Comparison of ENCODE assay signal across 9 cellular contexts in the genomic region with DNA sequence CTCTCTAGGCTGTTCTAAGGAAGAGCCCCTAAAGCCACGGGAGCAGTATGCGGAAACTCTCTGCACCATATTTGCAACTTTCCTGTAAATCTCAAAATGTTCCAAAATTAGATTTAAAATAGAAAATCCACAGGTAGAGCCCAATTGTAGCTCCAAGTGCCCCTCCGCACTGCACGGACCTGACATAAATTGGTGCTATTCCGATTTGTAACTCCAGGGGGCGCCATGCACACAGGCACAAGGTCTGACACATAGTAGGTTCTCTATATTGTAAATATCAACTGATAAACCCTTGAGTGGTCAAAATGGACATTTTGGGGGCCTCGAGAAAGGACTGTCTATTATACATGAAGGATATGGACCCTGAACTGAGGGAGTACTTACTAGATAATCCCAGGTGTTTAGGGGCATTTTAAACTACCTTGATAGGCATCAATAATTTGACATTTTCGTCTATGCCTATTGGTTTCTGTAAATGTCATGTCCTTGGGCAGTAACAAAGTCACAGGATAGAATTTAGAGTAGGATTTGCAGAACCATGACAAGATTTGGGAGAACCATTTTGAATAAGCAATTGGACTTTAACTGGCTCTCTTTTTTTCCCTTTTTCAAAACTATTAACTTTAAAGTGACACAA. TPM values are rescaled to one million over a fixed set of nuclear protein-coding genes. Genes with fewer than 3 reads are reported as not detected.
DNase-seq lines count a peak whose midpoint lies in the region; ATAC-seq and TF ChIP-seq lines count a peak whose summit lies in the region.
"Had no signal": no experiment of that assay in that cellular context is flagged by ENCODE, and none has a peak within 500 bp of the region (broad histone marks: within the 10 kb centered on the region; RNA-seq: fewer than 3 reads in every experiment).

No MANE protein-coding gene starts in this region.

- H3K9me3 ChIP-seq in CD8-positive, alpha-beta memory T cell (ENCODE audit: low read length), result no peaks in the 10 kb centered on the region
- no peaks in the 10 kb centered on the region for H3K9me3 ChIP-seq in Karpas-422 (ENCODE audit: low read length)
- no peaks in the 10 kb centered on the region for H3K9me3 ChIP-seq in upper lobe of left lung

- DNase-seq in CD8-positive, alpha-beta memory T cell, result peak; percentile 34 to 63 (median 40)
- peak; percentile 74 for DNase-seq in Karpas-422
- peak; percentile 53 for DNase-seq in activated CD4-positive, alpha-beta T cell treated with anti-CD3 and anti-CD28 coated beads, Interleukin-2, amount 50 U/mL, for 1 hour
- peak; percentile 50 for DNase-seq in effector CD8-positive, alpha-beta T cell (lab: John Stamatoyannopoulos, UW)
- peak; percentile 40 for DNase-seq in omental fat pad (ENCODE audit: low spot score)
- peak in 1 of 2 donors; percentile 30 for DNase-seq in upper lobe of left lung
- DNase-seq in NK-92 treated with Interleukin-12 subunit alpha and Interleukin-12 subunit beta, amount 100 ng/mL, for 24 hours (lab: John Stamatoyannopoulos, UW), result no peak

- no peaks in the 10 kb centered on the region for H4K20me1 ChIP-seq in Karpas-422 (ENCODE audit: insufficient read depth, low read depth, low read length)

- H3K27ac ChIP-seq in CD8-positive, alpha-beta memory T cell (ENCODE audit: low read depth, low read length), result no peak overlapping the region
- H3K27ac ChIP-seq in Karpas-422 (ENCODE audit: low read length) (no peak overlapping the region), upper lobe of left lung (no peak overlapping the region)

- TF ChIP-seq POLR2A in upper lobe of left lung (IDR thresholded peaks at IDR 0.05), result no peak

- H3K4me1 Mint-ChIP-seq in CD8-positive, alpha-beta memory T cell, result no peaks in the 10 kb centered on the region

- H3K9me2 ChIP-seq in Karpas-422 (replicated peaks; ENCODE audit: insufficient read depth, low read length), result no peaks in the 10 kb centered on the region

- H3K4me3 ChIP-seq in CD8-positive, alpha-beta memory T cell (ENCODE audit: low read length), result no peak overlapping the region
- H3K4me3 ChIP-seq in Karpas-422 (ENCODE audit: low read length), result no peak overlapping the region
- no peak overlapping the region for H3K4me3 ChIP-seq in upper lobe of left lung

- no peak for ATAC-seq in omental fat pad (ENCODE audit: low FRiP score)
- ATAC-seq in upper lobe of left lung (ENCODE audit: low FRiP score in 2 of 2), result peak in 1 of 2 donors; percentile 64
- ATAC-seq in HG03457 (IDR thresholded peaks at IDR 0.05; ENCODE audit: unreplicated experiment), result no peak

- H3K4me1 ChIP-seq in CD8-positive, alpha-beta memory T cell (ENCODE audit: insufficient read depth, low read length), result no peaks in the 10 kb centered on the region
- no peaks in the 10 kb centered on the region for H3K4me1 ChIP-seq in Karpas-422 (ENCODE audit: low read length)
- no peaks in the 10 kb centered on the region for H3K4me1 ChIP-seq in upper lobe of left lung

- TF ChIP-seq CTCF in omental fat pad (IDR thresholded peaks at IDR 0.05) (peak in 1 of 3 donors; percentile 40), upper lobe of left lung (IDR thresholded peaks at IDR 0.05) (peak; percentile 57 to 67 (median 62))

- H3K9me3 Mint-ChIP-seq in CD8-positive, alpha-beta memory T cell, result no peaks in the 10 kb centered on the region
- H3K9me3 Mint-ChIP-seq: IgD-negative memory B cell had no signal

- 11 to 13% methylated on average over 7 to 8 of the region's 8 CpGs for WGBS in upper lobe of left lung, 2 donors

- H3K27me3 Mint-ChIP-seq in CD8-positive, alpha-beta memory T cell, result peaks cover 23 to 60% of the 10 kb centered on the region in 2 donors

- H3K79me2 ChIP-seq in Karpas-422 (ENCODE audit: low read length), result no peaks in the 10 kb centered on the region

- POLR2A ChIA-PET in CD8-positive, alpha-beta memory T cell (lab: Charles Lee), result no interaction called here

- H3K4me2 ChIP-seq in Karpas-422 (ENCODE audit: low read depth, low read length, poor library complexity, severe bottlenecking), result no peak overlapping the region

- CTCF ChIA-PET in CD8-positive, alpha-beta memory T cell (lab: Charles Lee), result interaction anchor here (0.9 to 4.7 kb wide), 10 partner anchors 9 to 1205 kb away, joined by 3 to 36 read pairs (median 4); a partner anchor contains a TSS

- no peak overlapping the region for H3K4me3 Mint-ChIP-seq in CD8-positive, alpha-beta memory T cell
- H3K4me3 Mint-ChIP-seq: IgD-negative memory B cell had no signal

- TF ChIP-seq EP300 in upper lobe of left lung (IDR thresholded peaks at IDR 0.05), result no peak

- no peak overlapping the region for H3K9ac ChIP-seq in Karpas-422 (ENCODE audit: low read length)

- H3K27me3 ChIP-seq in CD8-positive, alpha-beta memory T cell (ENCODE audit: insufficient read depth, low read length, poor library complexity, severe bottlenecking), result no peaks in the 10 kb centered on the region
- H3K27me3 ChIP-seq in Karpas-422 (ENCODE audit: low read length), result no peaks in the 10 kb centered on the region
- H3K27me3 ChIP-seq in upper lobe of left lung, result no peaks in the 10 kb centered on the region

- peak overlapping the region in 1 of 8 donors; percentile 57 for H3K27ac Mint-ChIP-seq in CD8-positive, alpha-beta memory T cell
- H3K27ac Mint-ChIP-seq: IgD-negative memory B cell had no signal

- no peaks in the 10 kb centered on the region for H3K36me3 Mint-ChIP-seq in CD8-positive, alpha-beta memory T cell
- H3K36me3 Mint-ChIP-seq: IgD-negative memory B cell had no signal

- no peak overlapping the region for H2AFZ ChIP-seq in Karpas-422 (ENCODE audit: low read length)

- no peaks in the 10 kb centered on the region for H3K36me3 ChIP-seq in CD8-positive, alpha-beta memory T cell (ENCODE audit: insufficient read depth, low read length)
- H3K36me3 ChIP-seq in Karpas-422 (ENCODE audit: insufficient read depth, low read length), result no peaks in the 10 kb centered on the region
- H3K36me3 ChIP-seq in upper lobe of left lung, result no peaks in the 10 kb centered on the region

RNA-seq across cellular contexts. Expression of a gene that starts 36.6 kb away (rescaled TPM):
- not detected for total RNA-seq in CD8-positive, alpha-beta memory T cell
- polyA plus RNA-seq in CD8-positive, alpha-beta memory T cell, result 0.24 TPM
- not detected in 2 replicates for total RNA-seq in Karpas-422 (2014; rRNA removed; shearing (Covaris generic); ENCODE audit: low replicate concordance)
- total RNA-seq in omental fat pad (under 1 TPM in 2 of 4 donors, not detected in 2; 0.13 to 0.19 TPM), upper lobe of left lung (under 1 TPM in 2 of 6 donors, not detected in 4; 0.06 to 0.17 TPM)
